Comparison of ENCODE assay signal across 18 cellular contexts in the genomic region with DNA sequence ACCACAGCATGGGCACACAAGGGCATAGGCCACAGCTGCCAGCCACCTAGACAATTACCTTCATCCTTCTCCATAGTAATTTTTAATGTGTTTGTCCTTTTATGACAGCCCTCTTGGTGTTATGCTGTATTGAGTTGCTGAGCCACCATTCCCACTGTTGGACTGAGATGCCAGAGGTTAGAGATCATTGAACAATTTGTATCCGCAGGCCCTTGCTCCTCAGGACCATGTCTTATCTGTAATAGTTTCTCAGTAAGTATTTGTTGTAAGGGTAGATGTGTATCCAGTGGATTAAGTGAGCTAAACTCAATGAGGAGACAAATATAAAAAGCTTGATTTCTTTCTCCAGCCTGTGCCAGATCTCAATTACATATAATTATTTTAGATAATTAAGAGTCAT.
DNase-seq lines count a peak whose midpoint lies in the region; ATAC-seq, FAIRE-seq and TF ChIP-seq lines count a peak whose summit lies in the region.
"Had no signal": no experiment of that assay in that cellular context is flagged by ENCODE, and none has a peak within 500 bp of the region (broad histone marks: within the 10 kb centered on the region; RNA-seq: fewer than 3 reads in every experiment).

No MANE protein-coding gene starts in this region.

- in situ Hi-C loops in GM23248 (cut with MboI) = loop anchor here (25.0 kb wide), 1 partner anchor 838 kb away; a partner anchor contains a TSS

- H3K36me3 Mint-ChIP-seq in activated T-cell treated with anti-CD3 and anti-CD28 coated beads, Interleukin-2, amount 50 U/mL, for 72 hours (ENCODE audit: insufficient read depth in 2 of 2) = peaks cover 6 to 11% of the 10 kb centered on the region in 2 donors
- H3K36me3 Mint-ChIP-seq in astrocyte (ENCODE audit: low read depth, unreplicated experiment) (no peaks in the 10 kb centered on the region), progenitor cell of endocrine pancreas (ENCODE audit: insufficient read depth) (no peaks in the 10 kb centered on the region)

- H3K27me3 Mint-ChIP-seq in activated T-cell treated with anti-CD3 and anti-CD28 coated beads, Interleukin-2, amount 50 U/mL, for 72 hours (ENCODE audit: low read depth) = no peaks in the 10 kb centered on the region
- H3K27me3 Mint-ChIP-seq in astrocyte (ENCODE audit: low read depth, unreplicated experiment) (no peaks in the 10 kb centered on the region), progenitor cell of endocrine pancreas (peaks cover 8% of the 10 kb centered on the region)
- H3K27me3 Mint-ChIP-seq: CD4-positive, alpha-beta T cell had no signal

- H2AFZ ChIP-seq in astrocyte (ENCODE audit: low read depth, low read length) (no peak overlapping the region), GM23248 (no peak overlapping the region)
- H2AFZ ChIP-seq: PC-9 had no signal

- H4K20me1 ChIP-seq in astrocyte (ENCODE audit: insufficient read depth, low read length) = no peaks in the 10 kb centered on the region
- H4K20me1 ChIP-seq in GM23248 (ENCODE audit: insufficient read depth) = no peaks in the 10 kb centered on the region

- peak overlapping the region in 1 of 2 donors; percentile 47 for H3K4me3 Mint-ChIP-seq in activated T-cell treated with anti-CD3 and anti-CD28 coated beads, Interleukin-2, amount 50 U/mL, for 72 hours
- H3K4me3 Mint-ChIP-seq in astrocyte (ENCODE audit: unreplicated experiment) (no peak overlapping the region), progenitor cell of endocrine pancreas (ENCODE audit: low read depth) (no peak overlapping the region)
- H3K4me3 Mint-ChIP-seq: CD4-positive, alpha-beta T cell had no signal

- H3F3A ChIP-seq in GM23248 (ENCODE audit: insufficient read depth) = peaks cover 30% of the 10 kb centered on the region

- H3K9ac ChIP-seq in astrocyte (ENCODE audit: low read length) = peak overlapping the region; percentile 48
- no peak overlapping the region for H3K9ac ChIP-seq in GM23248

- no peak overlapping the region for H3K4me3 ChIP-seq in RWPE2 (ENCODE audit: severe bottlenecking)
- H3K4me3 ChIP-seq in astrocyte (ENCODE audit: insufficient read depth, low read depth, low read length) = no peak overlapping the region
- no peak overlapping the region for H3K4me3 ChIP-seq in GM23248
- H3K4me3 ChIP-seq: HAP-1, PC-9, SJCRH30 had no signal

- H3K79me2 ChIP-seq in astrocyte (ENCODE audit: insufficient read depth, low read length) (no peaks in the 10 kb centered on the region), GM23248 (ENCODE audit: insufficient read depth) (no peaks in the 10 kb centered on the region)

- H3K27me3 ChIP-seq in RWPE2 (ENCODE audit: insufficient read depth, poor library complexity, severe bottlenecking) (no peaks in the 10 kb centered on the region), astrocyte (ENCODE audit: insufficient read depth, low read length) (no peaks in the 10 kb centered on the region), GM23248 (replicated peaks; ENCODE audit: insufficient read depth) (no peaks in the 10 kb centered on the region)
- H3K27me3 ChIP-seq: BE2C, SJCRH30 had no signal

- DNase-seq in activated T-cell treated with anti-CD3 and anti-CD28 coated beads, Interleukin-2, amount 50 U/mL, for 72 hours = no peak
- DNase-seq in activated T-cell treated with anti-CD3 and anti-CD28 coated beads, Interleukin-2, amount 50 U/mL, for 1 hour = no peak
- DNase-seq in RWPE2 (ENCODE audit: low spot score) (no peak), astrocyte (ENCODE audit: low read depth) (no peak), progenitor cell of endocrine pancreas (ENCODE audit: low spot score, unreplicated experiment) (no peak), 8988T (no peak), GM23248 (no peak)
- DNase-seq: BE2C; CD4-positive, alpha-beta T cell; GF-D8; NCI-H1092 treated with DMSO at 0.1 percent for 48 hours; NCI-H187; NCI-H2107; NCI-H226; NCI-H524; PC-9; SJCRH30 had no signal

- H3K4me1 ChIP-seq in RWPE2 (ENCODE audit: insufficient read depth, poor library complexity, severe bottlenecking) (peaks cover 29% of the 10 kb centered on the region), astrocyte (ENCODE audit: insufficient read depth, low read length) (peaks cover 29% of the 10 kb centered on the region), GM23248 (ENCODE audit: insufficient read depth) (peaks cover 36% of the 10 kb centered on the region)
- H3K4me1 ChIP-seq: HAP-1, SJCRH30 had no signal

- H3K9me3 ChIP-seq in RWPE2 (ENCODE audit: severe bottlenecking) (no peaks in the 10 kb centered on the region), astrocyte (ENCODE audit: insufficient read depth, low read depth, low read length) (no peaks in the 10 kb centered on the region), GM23248 (ENCODE audit: low read depth) (no peaks in the 10 kb centered on the region)
- H3K9me3 ChIP-seq: BE2C, HAP-1, SJCRH30 had no signal

- FAIRE-seq in astrocyte (lab: Jason Lieb, UNC) = no peak

- no peaks in the 10 kb centered on the region for H3K9me3 Mint-ChIP-seq in activated T-cell treated with anti-CD3 and anti-CD28 coated beads, Interleukin-2, amount 50 U/mL, for 72 hours
- H3K9me3 Mint-ChIP-seq in astrocyte (ENCODE audit: unreplicated experiment) = no peaks in the 10 kb centered on the region
- H3K9me3 Mint-ChIP-seq in progenitor cell of endocrine pancreas (ENCODE audit: low read depth) = no peaks in the 10 kb centered on the region
- H3K9me3 Mint-ChIP-seq: CD4-positive, alpha-beta T cell had no signal

- H3K36me3 ChIP-seq in RWPE2 (ENCODE audit: low read depth) = no peaks in the 10 kb centered on the region; the same call in 1 of the 2 replicates
- no peaks in the 10 kb centered on the region for H3K36me3 ChIP-seq in astrocyte (ENCODE audit: insufficient read depth, low read length)
- H3K36me3 ChIP-seq in GM23248 (ENCODE audit: low read depth) = no peaks in the 10 kb centered on the region
- H3K36me3 ChIP-seq: BE2C, HAP-1, SJCRH30 had no signal

- ATAC-seq in activated T-cell treated with anti-CD3 and anti-CD28 coated beads, Interleukin-2, amount 50 U/mL, for 72 hours (replicated peaks in 1 of 2) = no peak
- no peak for ATAC-seq in RWPE2 (ENCODE audit: low read depth)

- peaks cover 62% of the 10 kb centered on the region for H3K4me1 Mint-ChIP-seq in activated T-cell treated with anti-CD3 and anti-CD28 coated beads, Interleukin-2, amount 50 U/mL, for 72 hours (ENCODE audit: low read depth)
- peaks cover 22% of the 10 kb centered on the region for H3K4me1 Mint-ChIP-seq in astrocyte (ENCODE audit: low read depth, unreplicated experiment)
- peaks cover 21% of the 10 kb centered on the region for H3K4me1 Mint-ChIP-seq in progenitor cell of endocrine pancreas (ENCODE audit: low read depth)

- H3K4me2 ChIP-seq in astrocyte (ENCODE audit: low read length) (no peak overlapping the region), GM23248 (ENCODE audit: unreplicated experiment) (no peak overlapping the region)
- H3K4me2 ChIP-seq: PC-9 had no signal

- peak overlapping the region; percentile 65 for H3K27ac ChIP-seq in RWPE2 (ENCODE audit: poor library complexity, severe bottlenecking)
- peak overlapping the region; percentile 63 for H3K27ac ChIP-seq in astrocyte (ENCODE audit: low read depth, low read length)
- no peak overlapping the region for H3K27ac ChIP-seq in GM23248
- H3K27ac ChIP-seq: PC-9, SJCRH30 had no signal

- H3K27ac Mint-ChIP-seq in activated T-cell treated with anti-CD3 and anti-CD28 coated beads, Interleukin-2, amount 50 U/mL, for 72 hours = peak overlapping the region; percentile 99
- no peak overlapping the region for H3K27ac Mint-ChIP-seq in astrocyte (ENCODE audit: unreplicated experiment)
- peak overlapping the region; percentile 54 for H3K27ac Mint-ChIP-seq in progenitor cell of endocrine pancreas
- H3K27ac Mint-ChIP-seq: CD4-positive, alpha-beta T cell had no signal

- 86 to 92% methylated on average over 1 of the region's 1 CpG for WGBS in GM23248 (ENCODE audit: low coverage in 1 of 2, low lambda C conversion rate in 2 of 2, missing lambda C conversion rate in 2 of 2), 2 experiments

- TF ChIP-seq CTCF in RWPE2 (IDR thresholded peaks at IDR 0.05; ENCODE audit: poor library complexity, severe bottlenecking) (no peak), astrocyte (IDR thresholded peaks at IDR 0.05; ENCODE audit: insufficient read depth, low read depth, low read length) (no peak), progenitor cell of endocrine pancreas (IDR thresholded peaks at IDR 0.05; ENCODE audit: unreplicated experiment) (no peak)

- no peaks in the 10 kb centered on the region for H3K9me2 ChIP-seq in GM23248 (ENCODE audit: insufficient read depth)
